Comparison of ENCODE assay signal across 35 cellular contexts in genomic region chr4:72408568-72408967, GRCh38.
"Had no signal": no experiment of that assay in that cellular context is flagged by ENCODE, and none has a peak within 500 bp of the region (broad histone marks: within the 10 kb centered on the region; RNA-seq: fewer than 3 reads in every experiment).

No MANE protein-coding gene starts in this region.

- H3K4me3 ChIP-seq: MG63 had no signal

- DNase-seq: Karpas-422, Kasumi-1, MG63, MM.1S, MV-4-11, NCI-H1048, NCI-H1092, NCI-H1092 treated with DMSO at 0.1 percent for 48 hours, NCI-H1105, NCI-H1105 treated with DMSO at 0.1 percent for 48 hours, NCI-H1417, NCI-H1417 treated with DMSO at 0.1 percent for 48 hours, NCI-H1436, NCI-H1436 treated with DMSO at 0.1 percent for 48 hours, NCI-H146, NCI-H1694, NCI-H1694 treated with DMSO at 0.1 percent for 48 hours, NCI-H187, NCI-H187 treated with DMSO at 0.1 percent for 48 hours, NCI-H1930, NCI-H2029, NCI-H2029 treated with DMSO at 0.1 percent for 48 hours, NCI-H2081, NCI-H2081 treated with DMSO at 0.1 percent for 48 hours, NCI-H2107, NCI-H2171, NCI-H2171 treated with DMSO at 0.1 percent for 48 hours, NCI-H2227 treated with DMSO at 0.1 percent for 48 hours, NCI-H226, NCI-H345, NCI-H446, NCI-H446 treated with DMSO at 0.1 percent for 48 hours, NCI-H510A, NCI-H510A treated with DMSO at 0.1 percent for 48 hours, NCI-H524 had no signal

- H3K9me3 ChIP-seq: MG63 had no signal

- H3K27me3 ChIP-seq: MG63 had no signal

- H3K36me3 ChIP-seq: MG63 had no signal
